10 cellular contexts compared by ENCODE assay signal in the genomic region with DNA sequence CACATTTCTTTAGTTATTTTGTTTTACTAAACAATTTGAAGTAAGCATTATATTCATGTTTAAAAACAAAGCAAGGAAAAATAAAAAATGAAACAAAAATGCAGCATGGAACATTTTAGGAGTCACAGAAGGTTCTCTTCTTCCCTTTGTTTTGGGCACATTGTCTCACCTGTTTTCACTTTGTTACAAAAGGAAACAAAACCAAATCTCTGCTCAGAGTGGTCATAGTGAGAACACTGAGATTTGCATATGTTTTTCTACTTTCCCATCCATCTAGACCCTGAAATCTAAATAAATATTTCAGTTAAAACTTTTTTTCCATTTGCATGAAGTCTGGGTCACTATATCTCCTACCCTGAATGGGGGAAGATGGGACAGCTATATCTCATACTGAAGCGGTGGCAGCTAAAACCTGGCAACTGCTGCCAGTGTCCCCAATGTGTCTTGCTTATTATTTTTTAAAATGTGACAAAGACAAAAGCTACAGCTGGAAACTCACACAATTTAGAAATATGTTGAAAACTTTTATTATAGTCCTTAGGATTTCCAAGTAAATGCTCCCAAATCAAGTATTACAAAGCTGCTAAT. TPM values are rescaled to one million over a fixed set of nuclear protein-coding genes. Genes with fewer than 3 reads are reported as not detected.
A peak's percentile ranks its signal among the peaks of the same experiment; 100 is the strongest.
DNase-seq lines count a peak whose midpoint lies in the region; TF ChIP-seq lines count a peak whose summit lies in the region.
"Had no signal": no experiment of that assay in that cellular context is flagged by ENCODE, and none has a peak within 500 bp of the region (broad histone marks: within the 10 kb centered on the region; RNA-seq: fewer than 3 reads in every experiment).

No MANE protein-coding gene starts in this region.

- H3K36me3 Mint-ChIP-seq in activated CD4-positive, alpha-beta T cell treated with anti-CD3 and anti-CD28 coated beads, Interleukin-2, amount 10 ng/mL, durations not matched to agents 24 days and 14 days (ENCODE audit: low read depth): peaks cover 25% of the 10 kb centered on the region

- H3K9ac ChIP-seq in OCI-LY1 (ENCODE audit: low read length): peak overlapping the region; percentile 40; the same call in 1 of the 2 replicates

- H3K4me2 ChIP-seq in OCI-LY1 (ENCODE audit: low read length): peak overlapping the region; percentile 90

- peaks cover 3% of the 10 kb centered on the region for H3K27me3 Mint-ChIP-seq in activated CD4-positive, alpha-beta T cell treated with anti-CD3 and anti-CD28 coated beads, Interleukin-2, amount 10 ng/mL, durations not matched to agents 24 days and 14 days

- peaks cover 3% of the 10 kb centered on the region for H3K9me3 Mint-ChIP-seq in activated CD4-positive, alpha-beta T cell treated with anti-CD3 and anti-CD28 coated beads, Interleukin-2, amount 10 ng/mL, durations not matched to agents 24 days and 14 days

- no peak overlapping the region for H3K27ac ChIP-seq in OCI-LY1 (ENCODE audit: low read depth, low read length, poor library complexity, severe bottlenecking)
- no peak overlapping the region for H3K27ac ChIP-seq in stomach
- H3K27ac ChIP-seq: C4-2B had no signal

- 46 to 65% (median 56%) methylated on average over 1 of the region's 1 CpG for WGBS in stomach, 5 donors

- intact Hi-C loops in activated CD4-positive, alpha-beta T cell treated with anti-CD3 and anti-CD28 coated beads, Interleukin-2, amount 10 ng/mL, durations not matched to agents 24 days and 14 days (cut with micrococcal nuclease): loop anchor here (10.0 kb wide), 1 partner anchor 359 kb away; a partner anchor contains a TSS
- intact Hi-C loops in stomach (cut with DNase I; ENCODE audit: low total_unique reads): no loop called here

- peak overlapping the region; percentile 55 for H3K4me3 Mint-ChIP-seq in activated CD4-positive, alpha-beta T cell treated with anti-CD3 and anti-CD28 coated beads, Interleukin-2, amount 10 ng/mL, durations not matched to agents 24 days and 14 days

- TF ChIP-seq CTCF in OCI-LY1 (IDR thresholded peaks at IDR 0.05; ENCODE audit: low read length) (no peak), fibroblast of mammary gland (conservative IDR thresholded peaks at IDR 0.05; ENCODE audit: control insufficient read depth, insufficient read depth, low read depth, low read length) (no peak), stomach (IDR thresholded peaks at IDR 0.05) (no peak)

- no peak for TF ChIP-seq EP300 in stomach (IDR thresholded peaks at IDR 0.05)

- H3K9me2 ChIP-seq in OCI-LY1 (ENCODE audit: low read depth, low read length): no peaks in the 10 kb centered on the region

- H3K4me3 ChIP-seq in OCI-LY1 (ENCODE audit: low read depth, low read length, poor library complexity, severe bottlenecking) (peak overlapping the region; percentile 86), fibroblast of mammary gland (ENCODE audit: control insufficient read depth, low read depth, low read length) (peak overlapping the region; percentile 99), stomach (peak overlapping the region; percentile 82 to 95 (median 90))

- DNase-seq in activated CD4-positive, alpha-beta T cell treated with anti-CD3 and anti-CD28 coated beads, Interleukin-2, amount 10 ng/mL, durations not matched to agents 24 days and 14 days: no peak
- DNase-seq in activated CD4-positive, alpha-beta T cell treated with anti-CD3 and anti-CD28 coated beads for 48 hours: no peak
- DNase-seq in fibroblast of mammary gland (ENCODE audit: low read depth) (no peak), stomach (no peak), NCI-H187 (lab: John Stamatoyannopoulos, UW) (no peak), cerebellar nuclear complex (lab: John Stamatoyannopoulos, UW) (no peak)
- DNase-seq in stimulated activated CD8-positive, alpha-beta memory T cell treated with anti-CD3 and anti-CD28 coated beads, Interleukin-4, amount 100 ng/mL, for 48 hours: no peak
- DNase-seq: stimulated activated CD4-positive, alpha-beta T cell treated with anti-CD3 and anti-CD28 coated beads, Interleukin-15, amount 100 ng/mL, for 24 hours had no signal

- H3K4me1 Mint-ChIP-seq in activated CD4-positive, alpha-beta T cell treated with anti-CD3 and anti-CD28 coated beads, Interleukin-2, amount 10 ng/mL, durations not matched to agents 24 days and 14 days: peaks cover 31% of the 10 kb centered on the region

- no peak for TF ChIP-seq POLR2A in stomach (IDR thresholded peaks at IDR 0.05)

- H3K27me3 ChIP-seq in OCI-LY1 (ENCODE audit: insufficient read depth, low read length) (no peaks in the 10 kb centered on the region), stomach (no peaks in the 10 kb centered on the region)

- H3K4me1 ChIP-seq in OCI-LY1 (ENCODE audit: insufficient read depth, low read length, severe bottlenecking): peaks cover 46% of the 10 kb centered on the region
- H3K4me1 ChIP-seq in stomach: peaks cover 33 to 66% (median 56%) of the 10 kb centered on the region in 4 donors

- H3K36me3 ChIP-seq in OCI-LY1 (ENCODE audit: insufficient read depth, low read length) (peaks cover 25% of the 10 kb centered on the region), stomach (peaks cover 0 to 16% (median 12%) of the 10 kb centered on the region in 4 donors)

- H4K20me1 ChIP-seq in OCI-LY1 (ENCODE audit: insufficient read depth, low read length): no peaks in the 10 kb centered on the region

- peaks cover 53% of the 10 kb centered on the region for H3K79me2 ChIP-seq in OCI-LY1 (ENCODE audit: insufficient read depth, low read length)

- H3F3A ChIP-seq in OCI-LY1 (ENCODE audit: insufficient read depth, low read length): no peaks in the 10 kb centered on the region

- no peak overlapping the region for H3K27ac Mint-ChIP-seq in activated CD4-positive, alpha-beta T cell treated with anti-CD3 and anti-CD28 coated beads, Interleukin-2, amount 10 ng/mL, durations not matched to agents 24 days and 14 days

- no peak overlapping the region for H2AFZ ChIP-seq in OCI-LY1 (ENCODE audit: low read length)

- H3K9me3 ChIP-seq in OCI-LY1 (ENCODE audit: low read length) (no peaks in the 10 kb centered on the region), stomach (no peaks in the 10 kb centered on the region)

RNA-seq across cellular contexts. Expression of a gene that starts 3.5 kb away (rescaled TPM):
- total RNA-seq in activated CD4-positive, alpha-beta T cell treated with anti-CD3 and anti-CD28 coated beads, Interleukin-2, amount 10 ng/mL, durations not matched to agents 24 days and 14 days: 12.4 and 13.3 TPM in 2 replicates
- total RNA-seq in stomach: 10 to 100 TPM in 3 of 5 donors, 1 to 10 TPM in 2; 6.7 to 21.8 (median 14.5) TPM
- 1 to 10 TPM; 1.8 to 3.1 (median 2.4) TPM for polyA plus RNA-seq in stomach

RNA-seq across cellular contexts. Expression of a gene that starts 3.9 kb away (rescaled TPM):
- 13.3 and 18.0 TPM in 2 replicates for total RNA-seq in activated CD4-positive, alpha-beta T cell treated with anti-CD3 and anti-CD28 coated beads, Interleukin-2, amount 10 ng/mL, durations not matched to agents 24 days and 14 days
- 10 to 100 TPM; 11.6 to 62.5 (median 25.8) TPM for total RNA-seq in stomach
- polyA plus RNA-seq in stomach: 1 to 10 TPM; 3.2 to 4.3 (median 3.9) TPM
